ENCODE assay signal across 28 cellular contexts in genomic region chr10:51934373-51934772, GRCh38.
"Had no signal": no experiment of that assay in that cellular context is flagged by ENCODE, and none has a peak within 500 bp of the region (broad histone marks: within the 10 kb centered on the region; RNA-seq: fewer than 3 reads in every experiment).

No MANE protein-coding gene starts in this region.

- H3K4me1 ChIP-seq: colonic mucosa, esophagus squamous epithelium, foreskin keratinocyte, gastrocnemius medialis had no signal

- H3K27ac ChIP-seq: colonic mucosa, coronary artery, dorsolateral prefrontal cortex, epithelial cell of prostate, esophagus muscularis mucosa, esophagus squamous epithelium, foreskin keratinocyte, gastrocnemius medialis, gastroesophageal sphincter, heart left ventricle, heart right ventricle had no signal

- ATAC-seq: effector memory CD8-positive, alpha-beta T cell; esophagus mucosa; foreskin keratinocyte; gastrocnemius medialis; gastroesophageal sphincter had no signal

- FAIRE-seq: colon, endometrium, endothelial cell of umbilical vein, frontal cortex had no signal

- H3K4me3 ChIP-seq: colonic mucosa, coronary artery, dorsolateral prefrontal cortex, esophagus muscularis mucosa, esophagus squamous epithelium, gastrocnemius medialis, gastroesophageal sphincter, heart left ventricle, heart right ventricle had no signal

- H3K9me3 ChIP-seq: colonic mucosa, esophagus muscularis mucosa, esophagus squamous epithelium, gastrocnemius medialis, gastroesophageal sphincter, heart left ventricle, heart right ventricle had no signal

- DNase-seq: colonic mucosa; cortex of kidney; dermis blood vessel endothelial cell; dorsolateral prefrontal cortex; effector CD4-positive, alpha-beta T cell; effector CD8-positive, alpha-beta T cell; effector memory CD4-positive, alpha-beta T cell; effector memory CD8-positive, alpha-beta T cell; endodermal cell; erythroblast; esophagus squamous epithelium; foreskin fibroblast; foreskin keratinocyte; foreskin melanocyte; gastrocnemius medialis; glutamatergic neuron; head of caudate nucleus; heart left ventricle; heart right ventricle had no signal
